In the genomic region with DNA sequence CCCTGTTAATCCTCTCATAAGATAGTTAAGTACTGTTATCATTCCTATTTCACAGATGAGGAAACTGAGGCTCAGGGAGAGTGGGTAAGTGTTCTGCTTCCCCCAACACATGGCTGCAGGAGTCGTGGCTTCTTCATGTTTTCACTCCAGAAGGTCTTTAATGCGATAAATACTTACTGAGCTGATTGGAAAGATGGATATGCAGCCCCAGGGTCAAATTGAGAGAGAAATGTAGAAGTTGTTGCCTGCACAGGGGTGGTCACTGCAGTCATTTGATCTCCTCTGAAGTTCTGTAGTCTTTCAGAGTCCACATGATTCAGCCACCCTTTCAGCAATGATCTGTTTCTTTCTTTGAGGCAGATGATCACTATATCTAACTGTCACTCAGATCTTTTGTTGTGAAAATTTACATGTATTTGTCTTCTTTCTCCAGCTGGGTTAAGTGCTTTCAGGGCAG, we compare ENCODE assay signal across 24 cellular contexts. TPM values are rescaled to one million over a fixed set of nuclear protein-coding genes. Genes with fewer than 3 reads are reported as not detected.
DNase-seq lines count a peak whose midpoint lies in the region; ATAC-seq and TF ChIP-seq lines count a peak whose summit lies in the region.
"Had no signal": no experiment of that assay in that cellular context is flagged by ENCODE, and none has a peak within 500 bp of the region (broad histone marks: within the 10 kb centered on the region; RNA-seq: fewer than 3 reads in every experiment).

No MANE protein-coding gene starts in this region.

- H3K9me3 ChIP-seq in tibial artery = no peaks in the 10 kb centered on the region
- H3K9me3 ChIP-seq in effector memory CD4-positive, alpha-beta T cell (ENCODE audit: control insufficient read depth, low read length) = no peaks in the 10 kb centered on the region
- H3K9me3 ChIP-seq: BLaER1 treated with 17β-estradiol and CSF1 and Interleukin-3, amounts not matched to agents 10 nM and 100 nM; breast epithelium; psoas muscle; thoracic aorta had no signal

- no peak overlapping the region for H3K4me3 Mint-ChIP-seq in activated T-helper 17 cell treated with anti-CD3 and anti-CD28 coated beads, Interleukin-2, amount 50 U/mL, for 72 hours
- no peak overlapping the region for H3K4me3 Mint-ChIP-seq in immature natural killer cell
- H3K4me3 Mint-ChIP-seq in stimulated activated naive CD8-positive, alpha-beta T cell treated with anti-CD3 and anti-CD28 coated beads, Interleukin-15, amount 100 ng/mL, for 72 hours = no peak overlapping the region
- H3K4me3 Mint-ChIP-seq: activated CD8-positive, alpha-beta T cell treated with anti-CD3 and anti-CD28 coated beads for 36 hours; activated naive CD4-positive, alpha-beta T cell treated with anti-CD3 and anti-CD28 coated beads, Interleukin-2, amount 50 U/mL, for 24 hours; mesothelial cell of epicardium; stimulated activated naive B cell treated with anti-CD40 and anti-IgM and Interleukin-4, amounts not matched to agents 10 μg/mL and 1 μg/mL and 100 μg/mL, for 72 hours had no signal

- peak overlapping the region; percentile 68 for H3K27ac Mint-ChIP-seq in activated T-helper 17 cell treated with anti-CD3 and anti-CD28 coated beads, Interleukin-2, amount 50 U/mL, for 72 hours
- peak overlapping the region in 4 of 6 donors; percentile 49 to 79 (median 70) for H3K27ac Mint-ChIP-seq in immature natural killer cell
- peak overlapping the region; percentile 69 to 90 for H3K27ac Mint-ChIP-seq in stimulated activated naive CD8-positive, alpha-beta T cell treated with anti-CD3 and anti-CD28 coated beads, Interleukin-15, amount 100 ng/mL, for 72 hours
- H3K27ac Mint-ChIP-seq: activated CD8-positive, alpha-beta T cell treated with anti-CD3 and anti-CD28 coated beads for 36 hours; activated naive CD4-positive, alpha-beta T cell treated with anti-CD3 and anti-CD28 coated beads, Interleukin-2, amount 50 U/mL, for 24 hours; stimulated activated naive B cell treated with anti-CD40 and anti-IgM and Interleukin-4, amounts not matched to agents 10 μg/mL and 1 μg/mL and 100 μg/mL, for 72 hours had no signal

- peaks cover 18 to 72% (median 59%) of the 10 kb centered on the region in 3 donors for H3K36me3 ChIP-seq in tibial artery
- peaks cover 54% of the 10 kb centered on the region for H3K36me3 ChIP-seq in effector memory CD4-positive, alpha-beta T cell (ENCODE audit: control insufficient read depth, insufficient read depth, low read length)
- H3K36me3 ChIP-seq: breast epithelium had no signal

- DNase-seq in NCI-H1694 (lab: John Stamatoyannopoulos, UW) (peak; percentile 22), immature natural killer cell (no peak), tibial artery (no peak)
- no peak for DNase-seq in stimulated activated naive CD8-positive, alpha-beta T cell treated with anti-CD3 and anti-CD28 coated beads, Interleukin-15, amount 100 ng/mL, for 72 hours
- DNase-seq in effector memory CD4-positive, alpha-beta T cell = no peak
- DNase-seq: activated CD8-positive, alpha-beta memory T cell treated with anti-CD3 and anti-CD28 coated beads, Interleukin-2, amount 50 U/mL, for 48 hours; activated CD8-positive, alpha-beta T cell treated with anti-CD3 and anti-CD28 coated beads for 36 hours; amygdala; DMS53; H7; NCI-H1417 treated with DMSO at 0.1 percent for 48 hours; nucleus accumbens; psoas muscle; SHP77 treated with DMSO at 0.1 percent for 48 hours; stimulated activated naive B cell treated with anti-CD40 and anti-IgM and Interleukin-4, amounts not matched to agents 10 μg/mL and 1 μg/mL and 100 μg/mL, for 72 hours; SW 1271; T-helper 9 cell had no signal

- no peak overlapping the region for H3K27ac ChIP-seq in tibial artery
- no peak overlapping the region for H3K27ac ChIP-seq in effector memory CD4-positive, alpha-beta T cell (ENCODE audit: insufficient read depth, low read length, poor library complexity, severe bottlenecking)
- H3K27ac ChIP-seq: BLaER1 treated with 17β-estradiol and CSF1 and Interleukin-3, amounts not matched to agents 10 nM and 100 nM; psoas muscle; thoracic aorta had no signal

- H3K4me3 ChIP-seq in tibial artery = no peak overlapping the region
- no peak overlapping the region for H3K4me3 ChIP-seq in effector memory CD4-positive, alpha-beta T cell (ENCODE audit: insufficient read depth, low read depth, low read length, poor library complexity, severe bottlenecking)
- H3K4me3 ChIP-seq: BLaER1 treated with 17β-estradiol and CSF1 and Interleukin-3, amounts not matched to agents 10 nM and 100 nM; breast epithelium; psoas muscle; thoracic aorta had no signal

- ATAC-seq in activated T-helper 17 cell treated with anti-CD3 and anti-CD28 coated beads, Interleukin-2, amount 50 U/mL, for 72 hours (replicated peaks) = no peak
- ATAC-seq in stimulated activated naive CD8-positive, alpha-beta T cell treated with anti-CD3 and anti-CD28 coated beads, Interleukin-15, amount 100 ng/mL, for 72 hours = no peak
- no peak for ATAC-seq in HG03439 (IDR thresholded peaks at IDR 0.05; ENCODE audit: unreplicated experiment)
- ATAC-seq: activated CD8-positive, alpha-beta T cell treated with anti-CD3 and anti-CD28 coated beads for 36 hours; psoas muscle; stimulated activated naive B cell treated with anti-CD40 and anti-IgM and Interleukin-4, amounts not matched to agents 10 μg/mL and 1 μg/mL and 100 μg/mL, for 72 hours had no signal

- intact Hi-C loops in tibial artery (cut with DNase I; ENCODE audit: low total_unique reads) = no loop called here

- H3K4me1 Mint-ChIP-seq in activated T-helper 17 cell treated with anti-CD3 and anti-CD28 coated beads, Interleukin-2, amount 50 U/mL, for 72 hours = peaks cover 30% of the 10 kb centered on the region
- peaks cover 27 to 45% of the 10 kb centered on the region in 2 donors for H3K4me1 Mint-ChIP-seq in immature natural killer cell
- peaks cover 22% of the 10 kb centered on the region for H3K4me1 Mint-ChIP-seq in stimulated activated naive CD8-positive, alpha-beta T cell treated with anti-CD3 and anti-CD28 coated beads, Interleukin-15, amount 100 ng/mL, for 72 hours

- no peak for TF ChIP-seq CTCF in tibial artery (IDR thresholded peaks at IDR 0.05)

- H3K4me1 ChIP-seq in tibial artery = no peaks in the 10 kb centered on the region
- no peaks in the 10 kb centered on the region for H3K4me1 ChIP-seq in effector memory CD4-positive, alpha-beta T cell (ENCODE audit: control insufficient read depth, insufficient read depth, low read length, poor library complexity, severe bottlenecking)

- no peaks in the 10 kb centered on the region for H3K27me3 ChIP-seq in tibial artery
- no peaks in the 10 kb centered on the region for H3K27me3 ChIP-seq in effector memory CD4-positive, alpha-beta T cell (replicated peaks; ENCODE audit: control insufficient read depth, insufficient read depth, low read length, poor library complexity, severe bottlenecking)
- H3K27me3 ChIP-seq: BLaER1 treated with 17β-estradiol and CSF1 and Interleukin-3, amounts not matched to agents 10 nM and 100 nM; breast epithelium had no signal

- H3K9me3 Mint-ChIP-seq in activated T-helper 17 cell treated with anti-CD3 and anti-CD28 coated beads, Interleukin-2, amount 50 U/mL, for 72 hours = no peaks in the 10 kb centered on the region
- H3K9me3 Mint-ChIP-seq in immature natural killer cell = no peaks in the 10 kb centered on the region
- H3K9me3 Mint-ChIP-seq in stimulated activated naive CD8-positive, alpha-beta T cell treated with anti-CD3 and anti-CD28 coated beads, Interleukin-15, amount 100 ng/mL, for 72 hours = no peaks in the 10 kb centered on the region
- H3K9me3 Mint-ChIP-seq: activated CD8-positive, alpha-beta T cell treated with anti-CD3 and anti-CD28 coated beads for 36 hours; activated naive CD4-positive, alpha-beta T cell treated with anti-CD3 and anti-CD28 coated beads, Interleukin-2, amount 50 U/mL, for 24 hours; mesothelial cell of epicardium; stimulated activated naive B cell treated with anti-CD40 and anti-IgM and Interleukin-4, amounts not matched to agents 10 μg/mL and 1 μg/mL and 100 μg/mL, for 72 hours had no signal

- H3K27me3 Mint-ChIP-seq in activated T-helper 17 cell treated with anti-CD3 and anti-CD28 coated beads, Interleukin-2, amount 50 U/mL, for 72 hours = no peaks in the 10 kb centered on the region
- H3K27me3 Mint-ChIP-seq in immature natural killer cell (ENCODE audit: low read depth in 3 of 3) = peaks cover 2 to 8% (median 3%) of the 10 kb centered on the region in 3 donors
- no peaks in the 10 kb centered on the region for H3K27me3 Mint-ChIP-seq in stimulated activated naive CD8-positive, alpha-beta T cell treated with anti-CD3 and anti-CD28 coated beads, Interleukin-15, amount 100 ng/mL, for 72 hours
- H3K27me3 Mint-ChIP-seq: activated CD8-positive, alpha-beta T cell treated with anti-CD3 and anti-CD28 coated beads for 36 hours; activated naive CD4-positive, alpha-beta T cell treated with anti-CD3 and anti-CD28 coated beads, Interleukin-2, amount 50 U/mL, for 24 hours; stimulated activated naive B cell treated with anti-CD40 and anti-IgM and Interleukin-4, amounts not matched to agents 10 μg/mL and 1 μg/mL and 100 μg/mL, for 72 hours had no signal

- peaks cover 98% of the 10 kb centered on the region for H3K36me3 Mint-ChIP-seq in activated T-helper 17 cell treated with anti-CD3 and anti-CD28 coated beads, Interleukin-2, amount 50 U/mL, for 72 hours (ENCODE audit: low read depth)
- H3K36me3 Mint-ChIP-seq in immature natural killer cell = peaks cover 12 to 46% (median 38%) of the 10 kb centered on the region in 3 donors

RNA-seq across cellular contexts. Expression of a gene that starts 29.3 kb away (rescaled TPM):
- total RNA-seq in activated T-helper 17 cell treated with anti-CD3 and anti-CD28 coated beads, Interleukin-2, amount 50 U/mL, for 72 hours = 10 to 100 TPM; 19.6 to 25.7 TPM
- polyA plus RNA-seq in immature natural killer cell = 10 to 100 TPM; 19.2 to 62.2 (median 23.2) TPM
